Comparison of ENCODE assay signal across 18 cellular contexts in genomic region chr10:103793429-103793828, GRCh38.
DNase-seq lines count a peak whose midpoint lies in the region; ATAC-seq, FAIRE-seq and TF ChIP-seq lines count a peak whose summit lies in the region.
"Had no signal": no experiment of that assay in that cellular context is flagged by ENCODE, and none has a peak within 500 bp of the region (broad histone marks: within the 10 kb centered on the region; RNA-seq: fewer than 3 reads in every experiment).

No MANE protein-coding gene starts in this region.

- peaks cover 2% of the 10 kb centered on the region; the same call in 1 of the 2 replicates for H3K36me3 ChIP-seq in IMR-90 (ENCODE audit: control insufficient read depth, insufficient read depth, low read length)
- no peaks in the 10 kb centered on the region for H3K36me3 ChIP-seq in esophagus (ENCODE audit: control insufficient read depth in 2 of 2, insufficient read depth in 2 of 2, low read length in 1 of 2)
- H3K36me3 ChIP-seq in muscle layer of duodenum (ENCODE audit: control insufficient read depth in 1 of 2, insufficient read depth in 2 of 2, low read length in 2 of 2), result peaks cover 0 to 4% of the 10 kb centered on the region in 2 donors

- no peak overlapping the region for H4K8ac ChIP-seq in IMR-90 (ENCODE audit: low read depth in 2 of 2, low read length in 2 of 2)

- CTCF ChIA-PET in A549 (lab: Yijun Ruan, JAX), result interaction anchor here (0.6 to 1.3 kb wide), 6 partner anchors 10 to 261 kb away, joined by 3 to 5 read pairs (median 3); no protein-coding TSS in a partner anchor
- CTCF ChIA-PET in IMR-90 (lab: Yijun Ruan, JAX), result no interaction called here

- no peak overlapping the region for H2AK9ac ChIP-seq in IMR-90 (replicated peaks; ENCODE audit: low read depth, low read length, poor library complexity)

- WGBS in A549 (ENCODE audit: missing lambda C conversion rate), result 52% methylated on average over 3 of the region's 3 CpGs
- 100% methylated on average over 2 of the region's 3 CpGs; no CpG with 5 or more reads in 1 of the 2 experiments for WGBS in IMR-90 (ENCODE audit: extremely low coverage in 2 of 2, insufficient read length in 1 of 2), 2 experiments
- 63 to 78% methylated on average over 3 of the region's 3 CpGs for WGBS in esophagus, 2 donors

- H4K20me1 ChIP-seq in IMR-90 (ENCODE audit: insufficient read depth, low read length), result no peaks in the 10 kb centered on the region

- H3K4me1 ChIP-seq in A549 (peaks cover 59% of the 10 kb centered on the region), IMR-90 (ENCODE audit: control insufficient read depth, insufficient read depth, low read length) (peaks cover 2% of the 10 kb centered on the region), esophagus (ENCODE audit: control insufficient read depth in 2 of 2, insufficient read depth in 2 of 2, low read length in 1 of 2) (peaks cover 0 to 16% of the 10 kb centered on the region in 2 donors), muscle layer of duodenum (ENCODE audit: control insufficient read depth in 1 of 2, insufficient read depth in 2 of 2, low read length in 2 of 2) (peaks cover 9 to 43% of the 10 kb centered on the region in 2 donors)

- dilution Hi-C loops in IMR-90 (cut with HindIII; ENCODE audit: low sequenced_read_pairs, unreplicated experiment), result no loop called here

- POLR2A ChIA-PET in A549 (lab: Yijun Ruan, JAX) (no interaction called here), IMR-90 (lab: Charles Lee; ENCODE audit: unreplicated experiment) (no interaction called here)

- H3K9me3 ChIP-seq in A549, result no peaks in the 10 kb centered on the region
- no peaks in the 10 kb centered on the region for H3K9me3 ChIP-seq in IMR-90 (ENCODE audit: control insufficient read depth, insufficient read depth, low read length)
- H3K9me3 ChIP-seq in esophagus (ENCODE audit: control insufficient read depth in 2 of 2, insufficient read depth in 1 of 2, low read depth in 1 of 2, low read length in 1 of 2), result no peaks in the 10 kb centered on the region
- H3K9me3 ChIP-seq in muscle layer of duodenum (ENCODE audit: control insufficient read depth in 1 of 2, low read length in 2 of 2), result no peaks in the 10 kb centered on the region

- no peak overlapping the region for H2BK5ac ChIP-seq in IMR-90 (ENCODE audit: low read depth, low read length, poor library complexity, severe bottlenecking)

- intact Hi-C loops in IMR-90 (cut with micrococcal nuclease), result no loop called here

- H2AFZ ChIP-seq in IMR-90 (replicated peaks; ENCODE audit: low read length, poor library complexity), result no peak overlapping the region

- peak overlapping the region; percentile 82 to 86 for H3K27ac ChIP-seq in A549
- H3K27ac ChIP-seq in IMR-90 (ENCODE audit: insufficient read depth, low read length), result no peak overlapping the region
- peak overlapping the region; percentile 49 to 76 for H3K27ac ChIP-seq in esophagus (ENCODE audit: low read depth in 2 of 2, low read length in 1 of 2)
- H3K27ac ChIP-seq in muscle layer of duodenum (ENCODE audit: low read length), result peak overlapping the region; percentile 74

- H3K9me1 ChIP-seq in IMR-90 (ENCODE audit: insufficient read depth, low read length), result peaks cover 4% of the 10 kb centered on the region

- H2BK20ac ChIP-seq in IMR-90 (ENCODE audit: low read depth, low read length), result no peak overlapping the region

- DNase-seq in A549 (ENCODE audit: low read depth in 1 of 2, low spot score in 1 of 2) (peak in 1 of 2 experiments; percentile 16), IMR-90 (no peak), NCI-H146 (lab: John Stamatoyannopoulos, UW) (no peak), medulla oblongata (ENCODE audit: extremely low spot score) (no peak), COR-L47 (lab: John Stamatoyannopoulos, UW) (no peak)
- DNase-seq: activated CD4-positive, alpha-beta T cell treated with anti-CD3 and anti-CD28 coated beads, Interleukin-2, amount 50 U/mL, for 4 hours; activated naive CD4-positive, alpha-beta T cell; activated T-cell treated with anti-CD3 and anti-CD28 coated beads for 4 hours; GOT3; NCI-H1694; NCI-H2227 treated with DMSO at 0.1 percent for 48 hours; stimulated activated naive B cell treated with anti-CD40 and anti-IgM and Interleukin-4, amounts not matched to agents 10 μg/mL and 1 μg/mL and 100 μg/mL, for 72 hours; T-cell had no signal

- TF ChIP-seq CTCF in A549 (IDR thresholded peaks at IDR 0.05) (no peak), IMR-90 (conservative IDR thresholded peaks at IDR 0.05; ENCODE audit: low read depth, low read length) (no peak)

- H3K18ac ChIP-seq in IMR-90 (ENCODE audit: low read depth, low read length), result no peak overlapping the region

- no peak overlapping the region for H4K91ac ChIP-seq in IMR-90 (ENCODE audit: insufficient read depth, low read depth, low read length)

- ATAC-seq in A549 (peak in 1 of 2 experiments; percentile 9; a peak in 3 of 6 replicates), IMR-90 (ENCODE audit: low read depth) (no peak), HG03378 (IDR thresholded peaks at IDR 0.05; ENCODE audit: unreplicated experiment) (no peak)
- ATAC-seq: foreskin keratinocyte; natural killer cell treated with Interleukin-12 subunit alpha and Interleukin-12 subunit beta and Interleukin-15 and Interleukin-18, amount 100 ng/mL, for 72 hours; stimulated activated naive B cell treated with anti-CD40 and anti-IgM and Interleukin-4, amounts not matched to agents 10 μg/mL and 1 μg/mL and 100 μg/mL, for 72 hours; T-cell had no signal

- H3K4me2 ChIP-seq in A549 (peak overlapping the region; percentile 60), IMR-90 (ENCODE audit: low read depth, low read length) (no peak overlapping the region)

- no peaks in the 10 kb centered on the region for H3K27me3 ChIP-seq in IMR-90 (ENCODE audit: control insufficient read depth, insufficient read depth, low read length)
- H3K27me3 ChIP-seq in esophagus (ENCODE audit: control insufficient read depth in 1 of 2, insufficient read depth in 2 of 2, low read length in 2 of 2), result no peaks in the 10 kb centered on the region
- H3K27me3 ChIP-seq in muscle layer of duodenum (ENCODE audit: low read depth, low read length), result no peaks in the 10 kb centered on the region
- H3K27me3 ChIP-seq: foreskin keratinocyte had no signal

- no peak overlapping the region for H2BK120ac ChIP-seq in IMR-90 (ENCODE audit: low read depth, low read length)

- H2AK5ac ChIP-seq in IMR-90 (ENCODE audit: low read depth, low read length), result 0 out of 2 replicates have a peak overlapping the region, but pooled peaks have one; percentile 0

- TF ChIP-seq RAD21 in A549 (conservative IDR thresholded peaks at IDR 0.05 in 1 of 2, IDR thresholded peaks at IDR 0.05 in 1 of 2), result no peak
- TF ChIP-seq RAD21 in IMR-90 (IDR thresholded peaks at IDR 0.05; ENCODE audit: low read length), result no peak

- H3K14ac ChIP-seq in IMR-90 (replicated peaks; ENCODE audit: low read depth, low read length), result no peak overlapping the region

- H2BK15ac ChIP-seq in IMR-90 (ENCODE audit: low read depth, low read length), result no peak overlapping the region

- no peaks in the 10 kb centered on the region for H3K79me1 ChIP-seq in IMR-90 (ENCODE audit: low read depth in 1 of 2, low read length in 2 of 2)

- no peak overlapping the region for H3K23ac ChIP-seq in IMR-90 (ENCODE audit: low read depth, low read length)

- H3K9ac ChIP-seq in IMR-90 (ENCODE audit: low read depth, low read length), result no peak overlapping the region

- no peak overlapping the region for H3K4ac ChIP-seq in IMR-90 (ENCODE audit: low read depth, low read length)

- H3K4me3 ChIP-seq in A549 (no peak overlapping the region), IMR-90 (ENCODE audit: insufficient read depth, low read depth, low read length) (no peak overlapping the region), esophagus (ENCODE audit: low read depth in 1 of 2, low read length in 2 of 2) (no peak overlapping the region), muscle layer of duodenum (ENCODE audit: low read depth in 1 of 2, low read length in 2 of 2) (no peak overlapping the region)

- TF ChIP-seq EP300 in A549 (IDR thresholded peaks at IDR 0.05), result no peak

- H3K56ac ChIP-seq in IMR-90 (ENCODE audit: extremely low read depth, insufficient read depth, low read length), result no peak overlapping the region

- TF ChIP-seq POLR2A in A549 (IDR thresholded peaks at IDR 0.05; ENCODE audit: low read length) (no peak), IMR-90 (IDR thresholded peaks at IDR 0.05; ENCODE audit: low read depth, low read length) (no peak)

- in situ Hi-C loops in IMR-90 (cut with MboI; ENCODE audit: low sequenced_read_pairs), result no loop called here

- H4K5ac ChIP-seq in IMR-90 (ENCODE audit: low read depth, low read length), result no peak overlapping the region

- no peak for FAIRE-seq in A549 (lab: Jason Lieb, UNC)

- BruUV-seq in IMR-90 (replicated peaks; lab: Mats Ljungman, UMichigan), result no TSS peak

TF ChIP-seq in A549, 52 proteins besides CTCF, POLR2A, EP300 and RAD21:
- TF ChIP-seq ZSCAN20 (CRISPR knock-in tag; IDR thresholded peaks at IDR 0.05) (no peak), JUN (IDR thresholded peaks at IDR 0.05) (no peak)

TF ChIP-seq in IMR-90, 13 proteins besides CTCF, POLR2A, EP300 and RAD21 (continues in another document):
- TF ChIP-seq USF2 (IDR thresholded peaks at IDR 0.05; ENCODE audit: low read depth, low read length) (no peak), CEBPB (IDR thresholded peaks at IDR 0.05; ENCODE audit: low read depth, low read length) (no peak), SMC3 (IDR thresholded peaks at IDR 0.05; ENCODE audit: low read depth, low read length) (no peak), MAFK (IDR thresholded peaks at IDR 0.05; ENCODE audit: low read depth, low read length) (no peak), RCOR1 (IDR thresholded peaks at IDR 0.05; ENCODE audit: insufficient replicate concordance, low read length) (no peak), FOS (IDR thresholded peaks at IDR 0.05; ENCODE audit: low read depth, low read length) (no peak), MAZ (IDR thresholded peaks at IDR 0.05; ENCODE audit: borderline replicate concordance, low read depth, low read length) (no peak)
- TF ChIP-seq, protein P1, sequence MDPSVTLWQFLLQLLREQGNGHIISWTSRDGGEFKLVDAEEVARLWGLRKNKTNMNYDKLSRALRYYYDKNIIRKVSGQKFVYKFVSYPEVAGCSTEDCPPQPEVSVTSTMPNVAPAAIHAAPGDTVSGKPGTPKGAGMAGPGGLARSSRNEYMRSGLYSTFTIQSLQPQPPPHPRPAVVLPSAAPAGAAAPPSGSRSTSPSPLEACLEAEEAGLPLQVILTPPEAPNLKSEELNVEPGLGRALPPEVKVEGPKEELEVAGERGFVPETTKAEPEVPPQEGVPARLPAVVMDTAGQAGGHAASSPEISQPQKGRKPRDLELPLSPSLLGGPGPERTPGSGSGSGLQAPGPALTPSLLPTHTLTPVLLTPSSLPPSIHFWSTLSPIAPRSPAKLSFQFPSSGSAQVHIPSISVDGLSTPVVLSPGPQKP (IDR thresholded peaks at IDR 0.05; ENCODE audit: borderline replicate concordance, low read depth, low read length), result no peak
